8 cellular contexts compared by ENCODE assay signal in the genomic region with DNA sequence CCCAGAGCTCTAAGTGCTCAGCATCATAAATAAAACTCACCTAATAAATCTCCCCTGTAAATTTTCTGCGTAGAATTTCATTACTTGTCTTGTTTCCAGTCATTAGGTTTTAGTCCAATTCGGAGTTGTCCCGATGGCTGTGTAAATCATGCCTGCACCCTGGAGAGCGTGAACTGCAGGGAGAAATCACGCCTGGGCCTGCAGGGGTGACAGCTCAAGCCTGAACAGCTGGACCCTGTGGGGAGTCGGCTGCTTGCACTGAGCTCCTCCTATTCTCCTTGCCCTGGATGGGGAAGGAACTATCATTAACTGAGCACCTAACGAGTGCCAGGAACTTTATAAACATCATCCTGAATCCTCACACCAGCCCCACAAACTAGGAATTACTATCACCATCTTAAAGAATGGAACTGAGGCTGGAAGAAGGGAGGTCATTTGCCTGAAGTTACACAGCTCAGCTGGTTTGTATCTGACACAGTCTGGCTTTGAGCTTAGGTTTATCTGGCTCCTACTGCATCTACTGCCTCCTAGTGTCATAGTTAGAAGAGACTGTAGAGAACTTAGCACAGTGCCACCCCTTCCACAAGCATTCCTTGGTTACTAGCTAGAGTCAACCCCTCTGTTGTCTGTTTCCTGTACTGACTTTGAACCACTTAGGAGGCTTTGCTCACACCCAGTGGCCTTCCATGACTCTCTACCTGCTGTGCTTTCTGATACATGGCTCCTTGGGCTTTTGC. TPM values are rescaled to one million over a fixed set of nuclear protein-coding genes. Genes with fewer than 3 reads are reported as not detected.
A peak's percentile ranks its signal among the peaks of the same experiment; 100 is the strongest.
DNase-seq lines count a peak whose midpoint lies in the region; ATAC-seq and TF ChIP-seq lines count a peak whose summit lies in the region.

No MANE protein-coding gene starts in this region.

- no peak for TF ChIP-seq POLR2A in upper lobe of left lung (IDR thresholded peaks at IDR 0.05)

- no peak for DNase-seq in GM06990 (ENCODE audit: extremely low read depth, insufficient read length)
- DNase-seq in HT1080 (ENCODE audit: low read depth), result peak; percentile 63
- peak; percentile 43 for DNase-seq in amniotic epithelial cell (ENCODE audit: low read depth)
- peak; percentile 24 for DNase-seq in myocyte (ENCODE audit: low read depth)
- no peak for DNase-seq in upper lobe of left lung

- 58 to 61% methylated on average over 7 of the region's 7 CpGs for WGBS in upper lobe of left lung, 2 donors

- H3K27me3 ChIP-seq in GM06990 (replicated peaks; ENCODE audit: control insufficient read depth, insufficient read depth, low read length), result no peaks in the 10 kb centered on the region
- no peaks in the 10 kb centered on the region for H3K27me3 ChIP-seq in upper lobe of left lung

- no peaks in the 10 kb centered on the region for H3K4me1 ChIP-seq in upper lobe of left lung

- H3K36me3 ChIP-seq in GM06990 (ENCODE audit: control insufficient read depth, insufficient read depth, low read length), result no peaks in the 10 kb centered on the region
- no peaks in the 10 kb centered on the region for H3K36me3 ChIP-seq in upper lobe of left lung

- ATAC-seq in GM21390 (IDR thresholded peaks at IDR 0.05; ENCODE audit: unreplicated experiment) (no peak), upper lobe of left lung (ENCODE audit: low FRiP score in 2 of 2) (no peak), HG02973 (IDR thresholded peaks at IDR 0.05; ENCODE audit: unreplicated experiment) (no peak), HG02610 (IDR thresholded peaks at IDR 0.05; ENCODE audit: unreplicated experiment) (no peak)

- H3K4me3 ChIP-seq in GM06990 (replicated peaks; ENCODE audit: low read depth, low read length) (no peak overlapping the region), upper lobe of left lung (no peak overlapping the region)

- H3K27ac ChIP-seq in upper lobe of left lung, result no peak overlapping the region

- no peak for TF ChIP-seq EP300 in upper lobe of left lung (IDR thresholded peaks at IDR 0.05)

- no peaks in the 10 kb centered on the region for H3K9me3 ChIP-seq in upper lobe of left lung

- TF ChIP-seq CTCF in GM06990 (IDR thresholded peaks at IDR 0.05; ENCODE audit: insufficient read depth, low read length, poor library complexity, severe bottlenecking), result peak; percentile 70
- peak in 1 of 6 experiments; percentile 12 for TF ChIP-seq CTCF in upper lobe of left lung (IDR thresholded peaks at IDR 0.05)

RNA-seq across cellular contexts. Expression of a gene that starts 25.1 kb away (rescaled TPM):
- total RNA-seq in HT1080 (2014; rRNA removed; shearing (Covaris generic)), result not detected in 2 replicates
- 0.17 TPM in 2 replicates for polyA plus RNA-seq in HT1080 (2015; cell fraction: cytosol; rRNA removed)
- 0.20 TPM in 1 of 2 replicates, not detected in the other for polyA plus RNA-seq in HT1080 (2015; cell fraction: nucleus; rRNA removed)
- total RNA-seq in myocyte, result 0.21 and 0.52 TPM in 2 replicates
- polyA plus RNA-seq in myocyte (2012), result 0.35 TPM
- 1 to 10 TPM in 1 of 6 donors, under 1 TPM in 1, not detected in 4; 0.40 to 1.0 TPM for total RNA-seq in upper lobe of left lung

RNA-seq across cellular contexts. Expression of a gene that starts 59.2 kb away (rescaled TPM):
- 105 and 115 TPM in 2 replicates for total RNA-seq in HT1080 (2014; rRNA removed; shearing (Covaris generic))
- polyA plus RNA-seq in HT1080 (2015; cell fraction: cytosol; rRNA removed), result 98.1 and 129 TPM in 2 replicates
- 90.3 and 94.5 TPM in 2 replicates for polyA plus RNA-seq in HT1080 (2015; cell fraction: nucleus; rRNA removed)
- 95.8 and 137 TPM in 2 replicates for total RNA-seq in myocyte
- 25.9 TPM for polyA plus RNA-seq in myocyte (2012)
- total RNA-seq in upper lobe of left lung, result 10 to 100 TPM in 5 of 6 donors, 1 to 10 TPM in 1; 8.4 to 53.4 (median 25.4) TPM

Comparison
In these comparisons a context has a peak if more than half of its experiments do, and no peak if none do; other contexts are left out.
1. DNase-seq: peak in HT1080 (single experiment), amniotic epithelial cell (single experiment) and myocyte (single experiment); none in GM06990 (single experiment) and upper lobe of left lung (0 of 2).